Comparison of ENCODE assay signal across 24 cellular contexts in genomic region chr9:3824589-3824988, GRCh38.
DNase-seq lines count a peak whose midpoint lies in the region; ATAC-seq and TF ChIP-seq lines count a peak whose summit lies in the region.
"Had no signal": no experiment of that assay in that cellular context is flagged by ENCODE, and none has a peak within 500 bp of the region (broad histone marks: within the 10 kb centered on the region; RNA-seq: fewer than 3 reads in every experiment).

No MANE protein-coding gene starts in this region.

- no peak overlapping the region for H2AFZ ChIP-seq in SK-N-SH (ENCODE audit: low read depth)
- H2AFZ ChIP-seq: PC-9 had no signal

- no peak overlapping the region for H3K4me3 Mint-ChIP-seq in activated CD4-positive, alpha-beta memory T cell treated with anti-CD3 and anti-CD28 coated beads for 36 hours

- no peaks in the 10 kb centered on the region for H4K20me1 ChIP-seq in SK-N-SH (ENCODE audit: insufficient read depth)

- no peaks in the 10 kb centered on the region for H3K4me1 Mint-ChIP-seq in activated CD4-positive, alpha-beta memory T cell treated with anti-CD3 and anti-CD28 coated beads for 36 hours (ENCODE audit: low read depth)

- no peak for TF ChIP-seq RAD21 in SK-N-SH (IDR thresholded peaks at IDR 0.05; ENCODE audit: low read length)

- H3K36me3 ChIP-seq in SK-N-SH (replicated peaks in 1 of 2; ENCODE audit: control insufficient read depth in 1 of 2, insufficient read depth in 2 of 2, low read length in 1 of 2), result peaks cover 3 to 16% of the 10 kb centered on the region in 2 experiments
- H3K36me3 ChIP-seq: BE2C, HAP-1 had no signal

- WGBS in SK-N-SH (ENCODE audit: low lambda C conversion rate), result 14% methylated on average over 3 of the region's 3 CpGs

- H3K9me3 ChIP-seq in SK-N-SH, result no peaks in the 10 kb centered on the region
- H3K9me3 ChIP-seq: A549, BE2C, HAP-1 had no signal

- intact Hi-C loops in activated CD4-positive, alpha-beta memory T cell treated with anti-CD3 and anti-CD28 coated beads for 36 hours (cut with micrococcal nuclease), result no loop called here
- intact Hi-C loops in left ventricle myocardium superior (cut with micrococcal nuclease), result no loop called here

- no peaks in the 10 kb centered on the region for H3K9me3 Mint-ChIP-seq in activated CD4-positive, alpha-beta memory T cell treated with anti-CD3 and anti-CD28 coated beads for 36 hours

- TF ChIP-seq EP300 in SK-N-SH (IDR thresholded peaks at IDR 0.05; ENCODE audit: borderline replicate concordance in 1 of 2, low read depth in 1 of 2, low read length in 1 of 2), result peak in 1 of 2 experiments; percentile 55; a peak in 2 of 4 replicates

- H3K27me3 ChIP-seq in SK-N-SH (ENCODE audit: insufficient read depth), result no peaks in the 10 kb centered on the region
- H3K27me3 ChIP-seq: BE2C had no signal

- no peak for ATAC-seq in left ventricle myocardium superior
- ATAC-seq: A549 had no signal

- H3K36me3 Mint-ChIP-seq in activated CD4-positive, alpha-beta memory T cell treated with anti-CD3 and anti-CD28 coated beads for 36 hours, result no peaks in the 10 kb centered on the region

- peak overlapping the region; percentile 69 to 94; a peak in 3 of 4 replicates for H3K27ac ChIP-seq in SK-N-SH (ENCODE audit: low read depth in 2 of 2, low read length in 1 of 2)
- H3K27ac ChIP-seq: A549, PC-9 had no signal

- H3K4me2 ChIP-seq in SK-N-SH, result peak overlapping the region; percentile 6; the same call in 1 of the 2 replicates
- H3K4me2 ChIP-seq: A549, PC-9 had no signal

- H3K4me1 ChIP-seq in SK-N-SH (ENCODE audit: control insufficient read depth in 1 of 2, insufficient read depth in 2 of 2, low read depth in 1 of 2, low read length in 1 of 2), result peaks cover 0 to 26% of the 10 kb centered on the region in 2 experiments; a peak in 2 of 4 replicates
- H3K4me1 ChIP-seq: BE2C, HAP-1 had no signal

- no peak overlapping the region for H3K27ac Mint-ChIP-seq in activated CD4-positive, alpha-beta memory T cell treated with anti-CD3 and anti-CD28 coated beads for 36 hours

- no peaks in the 10 kb centered on the region for H3K9me2 ChIP-seq in SK-N-SH

- CTCF ChIA-PET in SK-N-SH (lab: Yijun Ruan, JAX), result no interaction called here
- CTCF ChIA-PET in activated CD4-positive, alpha-beta memory T cell treated with anti-CD3 and anti-CD28 coated beads for 36 hours (lab: Charles Lee), result no interaction called here

- peaks cover 4% of the 10 kb centered on the region for H3F3A ChIP-seq in SK-N-SH (replicated peaks; ENCODE audit: insufficient read depth)

- POLR2A ChIA-PET in SK-N-SH (lab: Yijun Ruan, JAX), result no interaction called here
- POLR2A ChIA-PET in activated CD4-positive, alpha-beta memory T cell treated with anti-CD3 and anti-CD28 coated beads for 36 hours (lab: Charles Lee), result no interaction called here

- H3K4me3 ChIP-seq in SK-N-SH (ENCODE audit: low read depth in 2 of 2, low read length in 1 of 2) (no peak overlapping the region), fibroblast of villous mesenchyme (ENCODE audit: low read depth, low read length) (no peak overlapping the region)
- H3K4me3 ChIP-seq: A549, HAP-1, PC-9 had no signal

- peaks cover 9% of the 10 kb centered on the region for H3K27me3 Mint-ChIP-seq in activated CD4-positive, alpha-beta memory T cell treated with anti-CD3 and anti-CD28 coated beads for 36 hours

- no peaks in the 10 kb centered on the region for H3K79me2 ChIP-seq in SK-N-SH (ENCODE audit: insufficient read depth)

- TF ChIP-seq CTCF in SK-N-SH (IDR thresholded peaks at IDR 0.05) (no peak), fibroblast of villous mesenchyme (IDR thresholded peaks at IDR 0.05; ENCODE audit: insufficient read depth, low read depth, low read length) (no peak)

- DNase-seq in GM03348 (ENCODE audit: low spot score), result peak; percentile 22
- no peak for DNase-seq in SK-N-SH
- peak; percentile 71 for DNase-seq in fibroblast of villous mesenchyme (ENCODE audit: low read depth)
- DNase-seq in occipital lobe (lab: John Stamatoyannopoulos, UW), result no peak
- no peak for DNase-seq in activated CD4-positive, alpha-beta memory T cell treated with anti-CD3 and anti-CD28 coated beads for 36 hours
- no peak for DNase-seq in left ventricle myocardium superior
- no peak for DNase-seq in NOMO-1 treated with DMSO at 0.1 percent for 48 hours (lab: John Stamatoyannopoulos, UW; ENCODE audit: unreplicated experiment)
- DNase-seq: BE2C; GOT3; IMR-90; KG1; MM.1S; NCI-H1694; NCI-H2029 treated with DMSO at 0.1 percent for 48 hours; NCI-H446 treated with DMSO at 0.1 percent for 48 hours; NCI-H526; NCI-H82; NK-92 treated with Interleukin-12 subunit alpha and Interleukin-12 subunit beta, amount 100 ng/mL, for 24 hours; PC-9; Right ventricle myocardium superior; RPMI8226; SW 1271 had no signal

- no peak overlapping the region for H3K9ac ChIP-seq in SK-N-SH

TF ChIP-seq in SK-N-SH, 30 proteins besides CTCF, POLR2A, EP300 and RAD21:
- TF ChIP-seq YY1 (IDR thresholded peaks at IDR 0.05; ENCODE audit: low read depth) (no peak), MAX (IDR thresholded peaks at IDR 0.05; ENCODE audit: low read depth) (no peak), TCF12 (IDR thresholded peaks at IDR 0.05) (peak; percentile 29; the same call in 1 of the 2 replicates), EZH2phosphoT487 (IDR thresholded peaks at IDR 0.05; ENCODE audit: borderline replicate concordance, low read depth) (no peak), RCOR1 (IDR thresholded peaks at IDR 0.05; ENCODE audit: low read length) (0 out of 2 replicates have a peak, but pooled peaks have one; percentile 28), PBX3 (IDR thresholded peaks at IDR 0.05) (peak; percentile 57), FOXJ3 (CRISPR knock-in tag; IDR thresholded peaks at IDR 0.05) (no peak)

Comparison
In these comparisons a context has a peak if more than half of its experiments do, and no peak if none do; other contexts are left out.
1. DNase-seq: peak in GM03348 (single experiment) and fibroblast of villous mesenchyme (single experiment); none in SK-N-SH (single experiment), occipital lobe (single experiment), activated CD4-positive, alpha-beta memory T cell treated with anti-CD3 and anti-CD28 coated beads for 36 hours (single experiment), left ventricle myocardium superior (single experiment) and NOMO-1 treated with DMSO at 0.1 percent for 48 hours (single experiment).